ENCODE assay signal across 26 cellular contexts in genomic region chr9:2464624-2465023, GRCh38.
"Had no signal": no experiment of that assay in that cellular context is flagged by ENCODE, and none has a peak within 500 bp of the region (broad histone marks: within the 10 kb centered on the region; RNA-seq: fewer than 3 reads in every experiment).

No MANE protein-coding gene starts in this region.

- H3K27me3 ChIP-seq: neural progenitor cell, ovary, stomach, thyroid gland, tibial nerve, upper lobe of left lung, vagina had no signal

- DNase-seq: natural killer cell; occipital lobe; ovary; posterior cingulate gyrus; psoas muscle; right cardiac atrium; stimulated activated CD4-positive, alpha-beta T cell treated with anti-CD3 and anti-CD28 coated beads, Interleukin-15, amount 100 ng/mL, for 24 hours; stimulated activated CD4-positive, alpha-beta T cell treated with anti-CD3 and anti-CD28 coated beads, Interleukin-2, amount 100 ng/mL, for 24 hours; stimulated activated CD4-positive, alpha-beta T cell treated with anti-CD3 and anti-CD28 coated beads, Interleukin-2, amount 100 ng/mL, for 48 hours; stimulated activated CD4-positive, alpha-beta T cell treated with anti-CD3 and anti-CD28 coated beads, Interleukin-4, amount 100 ng/mL, for 24 hours; stimulated activated naive B cell treated with anti-CD40 and anti-IgM and Interleukin-4, amounts not matched to agents 10 μg/mL and 1 μg/mL and 100 μg/mL, for 72 hours; stimulated activated naive CD4-positive, alpha-beta T cell treated with Interleukin-2 at 50 U/mL for 16 hours; stomach; thyroid gland; trophoblast cell; upper lobe of left lung had no signal

- H3K9me3 ChIP-seq: ovary, psoas muscle, stomach, thoracic aorta, thyroid gland, upper lobe of left lung, vagina had no signal

- H3K4me1 ChIP-seq: stomach, tibial nerve, upper lobe of left lung, vagina had no signal

- H3K9ac ChIP-seq: neural progenitor cell, parathyroid adenoma had no signal

- FAIRE-seq: urothelium cell line had no signal

- H3K4me2 ChIP-seq: neural progenitor cell, smooth muscle cell had no signal

- H3K27ac ChIP-seq: neural progenitor cell, ovary, parathyroid adenoma, psoas muscle, skin epidermis, stomach, thoracic aorta, tibial nerve, upper lobe of left lung, vagina had no signal

- H2AFZ ChIP-seq: neural progenitor cell, parathyroid adenoma had no signal

- ATAC-seq: natural killer cell; psoas muscle; right cardiac atrium; sciatic nerve; stimulated activated effector memory CD8-positive, alpha-beta T cell treated with anti-CD3 and anti-CD28 coated beads, Interleukin-12 subunit alpha, Interleukin-12 subunit beta, amount 100 ng/mL, for 72 hours; stimulated activated naive B cell treated with anti-CD40 and anti-IgM and Interleukin-4, amounts not matched to agents 10 μg/mL and 1 μg/mL and 100 μg/mL, for 72 hours had no signal

- H3K4me3 ChIP-seq: neural progenitor cell, ovary, psoas muscle, skin epidermis, smooth muscle cell, stomach, thoracic aorta, thyroid gland, tibial nerve, upper lobe of left lung, vagina had no signal

- H3K79me2 ChIP-seq: parathyroid adenoma had no signal

- H3K36me3 ChIP-seq: neural progenitor cell, ovary, stomach, thoracic aorta, thyroid gland, tibial nerve, upper lobe of left lung, vagina had no signal
